In the genomic region with DNA sequence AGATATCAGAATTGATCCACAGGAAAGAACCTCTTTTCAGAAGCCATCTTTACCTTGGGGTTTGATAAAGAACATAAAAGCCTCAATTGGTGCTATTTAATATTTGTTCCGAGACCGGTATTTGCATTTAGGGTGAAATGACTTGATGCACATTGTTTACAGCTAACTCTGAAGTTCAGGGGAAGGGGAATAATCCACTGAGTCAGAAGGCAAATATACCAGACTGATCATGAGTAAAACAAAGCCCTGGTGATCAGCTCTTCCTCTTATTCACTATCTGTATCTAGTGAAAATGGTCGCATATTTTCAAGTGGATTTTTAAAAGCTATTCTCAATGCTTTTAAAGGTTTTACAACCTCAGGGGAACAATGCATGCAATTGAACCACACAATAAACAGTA, we compare ENCODE assay signal across 21 cellular contexts.
"Had no signal": no experiment of that assay in that cellular context is flagged by ENCODE, and none has a peak within 500 bp of the region (broad histone marks: within the 10 kb centered on the region; RNA-seq: fewer than 3 reads in every experiment).

No MANE protein-coding gene starts in this region.

- H3K9me3 ChIP-seq: esophagus squamous epithelium, neutrophil, right atrium auricular region, sigmoid colon, stomach, thoracic aorta, transverse colon had no signal

- H3K9me3 Mint-ChIP-seq: effector memory CD8-positive, alpha-beta T cell; naive B cell; nephron had no signal

- H3K27ac Mint-ChIP-seq: effector memory CD8-positive, alpha-beta T cell; naive B cell; nephron had no signal

- H3K4me1 Mint-ChIP-seq: nephron had no signal

- H3K27me3 ChIP-seq: esophagus squamous epithelium, neutrophil, right atrium auricular region, sigmoid colon, stomach, transverse colon had no signal

- ATAC-seq: effector memory CD8-positive, alpha-beta T cell; foreskin keratinocyte had no signal

- H3K27ac ChIP-seq: esophagus squamous epithelium, foreskin keratinocyte, neutrophil, right atrium auricular region, sigmoid colon, skin epidermis, stomach, thoracic aorta, transverse colon had no signal

- DNase-seq: cortex of kidney; effector memory CD8-positive, alpha-beta T cell; esophagus squamous epithelium; foreskin keratinocyte; head of caudate nucleus; hippocampal formation; kidney glomerular epithelial cell; naive B cell; posterior cingulate gyrus; sigmoid colon; stimulated activated CD4-positive, alpha-beta T cell treated with anti-CD3 and anti-CD28 coated beads, Interleukin-2, amount 100 ng/mL, for 24 hours; stimulated activated CD4-positive, alpha-beta T cell treated with anti-CD3 and anti-CD28 coated beads, Interleukin-4, amount 100 ng/mL, for 4 hours; stimulated activated naive CD4-positive, alpha-beta T cell; stomach; substantia nigra; transverse colon had no signal

- H3K27me3 Mint-ChIP-seq: effector memory CD8-positive, alpha-beta T cell; naive B cell had no signal

- H3K4me1 ChIP-seq: esophagus squamous epithelium, foreskin keratinocyte, right atrium auricular region, sigmoid colon, stomach had no signal

- H3K36me3 ChIP-seq: esophagus squamous epithelium, neutrophil, right atrium auricular region, sigmoid colon, stomach, thoracic aorta, transverse colon had no signal

- H3K4me3 ChIP-seq: esophagus squamous epithelium, right atrium auricular region, sigmoid colon, skin epidermis, stomach, thoracic aorta, transverse colon had no signal

- H3K36me3 Mint-ChIP-seq: naive B cell had no signal

- H3K4me3 Mint-ChIP-seq: effector memory CD8-positive, alpha-beta T cell; naive B cell; nephron had no signal
